Comparison of ENCODE assay signal across 8 cellular contexts in genomic region chr1:161962094-161962887, GRCh38.
DNase-seq lines count a peak whose midpoint lies in the region; ATAC-seq, FAIRE-seq and TF ChIP-seq lines count a peak whose summit lies in the region.

No MANE protein-coding gene starts in this region.

- peak overlapping the region in 8 of 10 donors; percentile 13 to 87 (median 53) for H3K27ac ChIP-seq in heart right ventricle

- H3K9me3 ChIP-seq in heart right ventricle, result no peaks in the 10 kb centered on the region

- H3K4me3 ChIP-seq in heart right ventricle, result peak overlapping the region in 7 of 10 donors; percentile 4 to 39 (median 32)

- peaks cover 0 to 32% (median 10%) of the 10 kb centered on the region in 9 donors for H3K36me3 ChIP-seq in heart right ventricle

- peak; percentile 69 for ATAC-seq in HG03196 (IDR thresholded peaks at IDR 0.05; ENCODE audit: unreplicated experiment)
- ATAC-seq in heart right ventricle, result peak in 7 of 8 donors; percentile 42 to 82 (median 75)

- WGBS in heart right ventricle, 2 donors, result 55 to 63% methylated on average over 8 of the region's 8 CpGs

- peaks cover 0 to 28% (median 4%) of the 10 kb centered on the region in 9 donors for H3K4me1 ChIP-seq in heart right ventricle

- no peak for TF ChIP-seq CTCF in heart right ventricle (IDR thresholded peaks at IDR 0.05)

- no peaks in the 10 kb centered on the region for H3K27me3 ChIP-seq in heart right ventricle

- intact Hi-C loops in heart right ventricle (cut with DNase I), result no loop called here

- DNase-seq in GM19239 (ENCODE audit: insufficient read length, low spot score) (peak; percentile 49), activated T-cell treated with anti-CD3 and anti-CD28 coated beads for 4 hours (peak; percentile 7), heart right ventricle (no peak), NCI-H345 treated with DMSO at 0.1 percent for 48 hours (lab: John Stamatoyannopoulos, UW; ENCODE audit: unreplicated experiment) (no peak), DMS 273 (lab: John Stamatoyannopoulos, UW; ENCODE audit: unreplicated experiment) (no peak)
- DNase-seq in stimulated activated CD4-positive, alpha-beta T cell treated with anti-CD3 and anti-CD28 coated beads, Interleukin-4, amount 100 ng/mL, for 48 hours (ENCODE audit: low read depth in 2 of 2), result peak; percentile 6 to 28

- FAIRE-seq in A204.1 (lab: Jason Lieb, UNC) (peak; percentile 97), GM19239 (lab: Jason Lieb, UNC) (peak; percentile 97)

Comparison
In these comparisons a context has a peak if more than half of its experiments do, and no peak if none do; other contexts are left out.
1. DNase-seq: peak in GM19239 (single experiment), activated T-cell treated with anti-CD3 and anti-CD28 coated beads for 4 hours (single experiment) and stimulated activated CD4-positive, alpha-beta T cell treated with anti-CD3 and anti-CD28 coated beads, Interleukin-4, amount 100 ng/mL, for 48 hours (2 of 2); none in heart right ventricle (0 of 2), NCI-H345 treated with DMSO at 0.1 percent for 48 hours (single experiment) and DMS 273 (single experiment).